Comparison of ENCODE assay signal across 8 cellular contexts in the genomic region with DNA sequence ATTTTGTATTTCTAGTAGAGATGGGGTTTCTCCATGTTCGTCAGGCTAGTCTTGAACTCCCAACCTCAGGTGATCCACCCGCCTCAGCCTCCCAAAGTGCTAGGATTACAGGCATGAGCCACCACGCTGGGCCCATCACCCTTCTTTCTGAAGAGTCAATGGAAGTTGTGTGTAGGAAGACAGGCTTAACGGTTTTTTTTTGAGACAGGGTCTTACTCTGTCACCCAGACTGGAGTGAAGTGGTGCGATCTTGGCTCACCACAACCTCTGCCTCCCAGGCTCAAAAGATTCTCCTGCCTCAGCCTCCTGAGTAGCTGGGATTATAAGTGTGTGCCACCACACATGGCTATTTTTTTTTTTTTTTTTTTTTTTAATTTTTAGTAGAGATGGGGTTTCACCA. TPM values are rescaled to one million over a fixed set of nuclear protein-coding genes. Genes with fewer than 3 reads are reported as not detected.
DNase-seq lines count a peak whose midpoint lies in the region; ATAC-seq and TF ChIP-seq lines count a peak whose summit lies in the region.
"Not testable (repeated sequence)": the region's sequence is repeated elsewhere in the genome, so short reads cannot be mapped to it uniquely, and the experiment has no call there.

No MANE protein-coding gene starts in this region.

- H2AFZ ChIP-seq in mammary epithelial cell (ENCODE audit: low read depth, low read length): not testable (repeated sequence)

- not testable (repeated sequence) for TF ChIP-seq POLR2A in sigmoid colon (IDR thresholded peaks at IDR 0.05)

- intact Hi-C loops in Caco-2 (cut with micrococcal nuclease; ENCODE audit: unreplicated experiment); mammary epithelial cell (cut with micrococcal nuclease); sigmoid colon (cut with DNase I); upper lobe of right lung (cut with DNase I): not testable (repeated sequence)

- ATAC-seq in activated CD8-positive, alpha-beta memory T cell treated with anti-CD3 and anti-CD28 coated beads, Interleukin-2, amount 10 ng/mL, durations not matched to agents 7 days and 5 days; upper lobe of right lung: not testable (repeated sequence)

- H3K27ac ChIP-seq in mammary epithelial cell (ENCODE audit: insufficient read depth, low read depth, low read length): peak overlapping the region; percentile 94
- H3K27ac ChIP-seq in sigmoid colon: peak overlapping the region; percentile 95 to 100 (median 98)
- H3K27ac ChIP-seq in upper lobe of right lung: peak overlapping the region; percentile 97

- TF ChIP-seq EP300 in sigmoid colon (IDR thresholded peaks at IDR 0.05): not testable (repeated sequence)

- H3K4me1 ChIP-seq in Caco-2: peaks cover 50% of the 10 kb centered on the region
- peaks cover 44% of the 10 kb centered on the region for H3K4me1 ChIP-seq in NT2/D1 (ENCODE audit: insufficient read depth, insufficient read length)
- H3K4me1 ChIP-seq in mammary epithelial cell (ENCODE audit: insufficient read depth, low read length): peaks cover 57% of the 10 kb centered on the region
- H3K4me1 ChIP-seq in sigmoid colon: peaks cover 0 to 79% (median 75%) of the 10 kb centered on the region in 4 donors
- H3K4me1 ChIP-seq in upper lobe of right lung: peaks cover 58% of the 10 kb centered on the region

- not testable (repeated sequence) for H3K36me3 ChIP-seq in Caco-2 (ENCODE audit: control insufficient read depth, insufficient read depth, low read length); mammary epithelial cell (ENCODE audit: insufficient read depth, low read length); sigmoid colon; upper lobe of right lung
- H3K36me3 ChIP-seq in NT2/D1 (ENCODE audit: insufficient read depth, insufficient read length, low read length): peaks cover 48% of the 10 kb centered on the region

- DNase-seq in Caco-2; NT2/D1 (ENCODE audit: low read depth, low spot score); activated CD8-positive, alpha-beta memory T cell treated with anti-CD3 and anti-CD28 coated beads, Interleukin-2, amount 10 ng/mL, durations not matched to agents 7 days and 5 days; mammary epithelial cell; fibroblast of the aortic adventitia (ENCODE audit: low read depth); mesothelial cell of epicardium (ENCODE audit: low spot score in 2 of 2, unreplicated experiment in 2 of 2); sigmoid colon; upper lobe of right lung: not testable (repeated sequence)

- peak overlapping the region; percentile 83 for H3K4me2 ChIP-seq in mammary epithelial cell (ENCODE audit: insufficient read depth, low read depth, low read length)

- peak overlapping the region; percentile 63 for H3K27ac Mint-ChIP-seq in Caco-2 (ENCODE audit: unreplicated experiment)
- not testable (repeated sequence) for H3K27ac Mint-ChIP-seq in activated CD8-positive, alpha-beta memory T cell treated with anti-CD3 and anti-CD28 coated beads, Interleukin-2, amount 10 ng/mL, durations not matched to agents 7 days and 5 days; mesothelial cell of epicardium

- peaks cover 12% of the 10 kb centered on the region for H3K36me3 Mint-ChIP-seq in Caco-2 (ENCODE audit: insufficient read depth, unreplicated experiment)
- H3K36me3 Mint-ChIP-seq in activated CD8-positive, alpha-beta memory T cell treated with anti-CD3 and anti-CD28 coated beads, Interleukin-2, amount 10 ng/mL, durations not matched to agents 7 days and 5 days; mesothelial cell of epicardium: not testable (repeated sequence)

- H3K27me3 Mint-ChIP-seq in Caco-2 (ENCODE audit: insufficient read depth, unreplicated experiment); mesothelial cell of epicardium (ENCODE audit: low read depth): not testable (repeated sequence)
- H3K27me3 Mint-ChIP-seq in activated CD8-positive, alpha-beta memory T cell treated with anti-CD3 and anti-CD28 coated beads, Interleukin-2, amount 10 ng/mL, durations not matched to agents 7 days and 5 days: peaks cover 31% of the 10 kb centered on the region

- not testable (repeated sequence) for H3K27me3 ChIP-seq in Caco-2 (replicated peaks; ENCODE audit: control insufficient read depth, insufficient read depth, low read length); NT2/D1 (ENCODE audit: insufficient read depth, insufficient read length); mammary epithelial cell (ENCODE audit: insufficient read depth, low read length); sigmoid colon; upper lobe of right lung

- dilution Hi-C loops in mammary epithelial cell (cut with HindIII; ENCODE audit: low sequenced_read_pairs): not testable (repeated sequence)

- in situ Hi-C loops in mammary epithelial cell (cut with MboI; ENCODE audit: low sequenced_read_pairs in 2 of 2): not testable (repeated sequence)

- CTCF ChIA-PET in Caco-2 (lab: Charles Lee): interaction anchor here (5.9 kb wide), 1 partner anchor 13 kb away, joined by 43 read pairs; no protein-coding TSS in a partner anchor
- CTCF ChIA-PET in activated CD8-positive, alpha-beta memory T cell treated with anti-CD3 and anti-CD28 coated beads, Interleukin-2, amount 10 ng/mL, durations not matched to agents 7 days and 5 days (lab: Charles Lee): interaction anchor here (7.3 to 25.5 kb wide), 2 partner anchors 11 to 22 kb away, joined by 127 to 979 read pairs; partner anchors contain the start of gene MEX3A
- CTCF ChIA-PET in mammary epithelial cell (lab: Charles Lee; ENCODE audit: low non-redundant PET): interaction anchor here (0.6 kb wide), 1 partner anchor 14 kb away, joined by 3 read pairs; no protein-coding TSS in a partner anchor

- not testable (repeated sequence) for H3K9me3 Mint-ChIP-seq in Caco-2 (ENCODE audit: unreplicated experiment); activated CD8-positive, alpha-beta memory T cell treated with anti-CD3 and anti-CD28 coated beads, Interleukin-2, amount 10 ng/mL, durations not matched to agents 7 days and 5 days (ENCODE audit: low read depth); mesothelial cell of epicardium

- not testable (repeated sequence) for H3K9me3 ChIP-seq in Caco-2; NT2/D1 (ENCODE audit: insufficient read depth, low read length); mammary epithelial cell (replicated peaks; ENCODE audit: insufficient read depth, low read length); sigmoid colon; upper lobe of right lung

- not testable (repeated sequence) for H4K20me1 ChIP-seq in mammary epithelial cell (ENCODE audit: insufficient read depth, low read length)

- POLR2A ChIA-PET in Caco-2 (lab: Charles Lee): not testable (repeated sequence)

- not testable (repeated sequence) for TF ChIP-seq CTCF in Caco-2 (IDR thresholded peaks at IDR 0.05; ENCODE audit: insufficient read depth in 1 of 2, low read depth in 1 of 2, low read length in 1 of 2, severe bottlenecking in 1 of 2, unreplicated experiment in 1 of 2); mammary epithelial cell (conservative IDR thresholded peaks at IDR 0.05 in 1 of 2, IDR thresholded peaks at IDR 0.05 in 1 of 2; ENCODE audit: extremely low read depth in 1 of 2, insufficient read depth in 1 of 2, low read depth in 1 of 2, low read length in 2 of 2); fibroblast of the aortic adventitia (IDR thresholded peaks at IDR 0.05; ENCODE audit: insufficient read depth, low read length); mesothelial cell of epicardium (IDR thresholded peaks at IDR 0.05; ENCODE audit: unreplicated experiment); sigmoid colon (IDR thresholded peaks at IDR 0.05); upper lobe of right lung (IDR thresholded peaks at IDR 0.05)

- H3K9ac ChIP-seq in NT2/D1 (ENCODE audit: insufficient read length, low read depth): not testable (repeated sequence)
- H3K9ac ChIP-seq in mammary epithelial cell (ENCODE audit: insufficient read depth, low read length): peak overlapping the region; percentile 99

- H3K79me2 ChIP-seq in mammary epithelial cell (ENCODE audit: insufficient read depth, low read length): peaks cover 71% of the 10 kb centered on the region

- BruUV-seq in Caco-2 (replicated peaks; lab: Mats Ljungman, UMichigan): not testable (repeated sequence)
- TSS peak; percentile 2 for BruUV-seq in mammary epithelial cell (replicated peaks; lab: Mats Ljungman, UMichigan)

- H3K4me3 Mint-ChIP-seq in Caco-2 (ENCODE audit: unreplicated experiment) (peak overlapping the region; percentile 95), mesothelial cell of epicardium (peak overlapping the region; percentile 86)
- H3K4me3 Mint-ChIP-seq in activated CD8-positive, alpha-beta memory T cell treated with anti-CD3 and anti-CD28 coated beads, Interleukin-2, amount 10 ng/mL, durations not matched to agents 7 days and 5 days: peak overlapping the region; percentile 83

- WGBS in mammary epithelial cell (ENCODE audit: low coverage, missing lambda C conversion rate): 0% methylated on average over 3 of the region's 5 CpGs
- 45 to 72% methylated on average over 5 of the region's 5 CpGs for WGBS in sigmoid colon, 2 donors

- H3K4me1 Mint-ChIP-seq in Caco-2 (ENCODE audit: low read depth, unreplicated experiment): peaks cover 26% of the 10 kb centered on the region
- H3K4me1 Mint-ChIP-seq in activated CD8-positive, alpha-beta memory T cell treated with anti-CD3 and anti-CD28 coated beads, Interleukin-2, amount 10 ng/mL, durations not matched to agents 7 days and 5 days: peaks cover 37% of the 10 kb centered on the region
- peaks cover 49% of the 10 kb centered on the region for H3K4me1 Mint-ChIP-seq in mesothelial cell of epicardium

- H3K4me3 ChIP-seq in Caco-2 (ENCODE audit: low read depth, low read length): not testable (repeated sequence)
- H3K4me3 ChIP-seq in NT2/D1 (ENCODE audit: insufficient read length, low read depth) (peak overlapping the region; percentile 96), mammary epithelial cell (replicated peaks in 1 of 3; ENCODE audit: insufficient read depth in 1 of 3, low read depth in 2 of 3, low read length in 3 of 3) (peak overlapping the region; percentile 72 to 99 (median 97)), fibroblast of the aortic adventitia (ENCODE audit: low read depth, low read length) (peak overlapping the region; percentile 99), sigmoid colon (peak overlapping the region; percentile 81 to 99 (median 90)), upper lobe of right lung (peak overlapping the region; percentile 93)

RNA-seq across cellular contexts. Expression of gene LMNA, which starts 2.2 kb away (rescaled TPM):
- total RNA-seq in Caco-2 (2022): 112 and 113 TPM in 2 replicates
- 10 to 100 TPM; 37.3 to 41.9 TPM for total RNA-seq in activated CD8-positive, alpha-beta memory T cell treated with anti-CD3 and anti-CD28 coated beads, Interleukin-2, amount 10 ng/mL, durations not matched to agents 7 days and 5 days
- 100 to 1,000 TPM; 389 to 797 TPM for total RNA-seq in mammary epithelial cell
- 759 TPM for polyA plus RNA-seq in mammary epithelial cell
- 852 TPM for polyA minus RNA-seq in mammary epithelial cell
- total RNA-seq in fibroblast of the aortic adventitia (ENCODE audit: low replicate concordance): 502 and 1,039 TPM in 2 replicates
- total RNA-seq in mesothelial cell of epicardium: 91.7 to 96.9 TPM (median 92.4 TPM) in 3 replicates
- total RNA-seq in sigmoid colon: 100 to 1,000 TPM; 129 to 241 (median 196) TPM
- polyA plus RNA-seq in sigmoid colon: 100 to 1,000 TPM; 108 to 229 (median 142) TPM
- total RNA-seq in upper lobe of right lung: 235 TPM

RNA-seq across cellular contexts. Expression of gene MEX3A, which starts 34.5 kb away (rescaled TPM):
- total RNA-seq in Caco-2 (2022) (8.9 and 12.2 TPM in 2 replicates), mammary epithelial cell (1 to 10 TPM; 1.9 to 2.5 TPM), fibroblast of the aortic adventitia (ENCODE audit: low replicate concordance) (0.90 TPM in 2 replicates), mesothelial cell of epicardium (107 to 112 TPM (median 112 TPM) in 3 replicates), sigmoid colon (under 1 TPM; 0.27 to 0.36 (median 0.30) TPM), upper lobe of right lung (0.52 TPM)
- total RNA-seq in activated CD8-positive, alpha-beta memory T cell treated with anti-CD3 and anti-CD28 coated beads, Interleukin-2, amount 10 ng/mL, durations not matched to agents 7 days and 5 days: under 1 TPM; 0.06 to 0.56 TPM
- polyA plus RNA-seq in mammary epithelial cell (1.3 TPM), sigmoid colon (1 to 10 TPM in 1 of 3 donors, under 1 TPM in 2; 0.23 to 1.5 (median 0.60) TPM)
- polyA minus RNA-seq in mammary epithelial cell: 1.2 TPM

RNA-seq across cellular contexts. Expression of gene SEMA4A, which starts 36.7 kb away (rescaled TPM):
- total RNA-seq in Caco-2 (2022): 0.52 and 1.3 TPM in 2 replicates
- total RNA-seq in activated CD8-positive, alpha-beta memory T cell treated with anti-CD3 and anti-CD28 coated beads, Interleukin-2, amount 10 ng/mL, durations not matched to agents 7 days and 5 days: 10 to 100 TPM; 14.5 to 30.6 TPM
- total RNA-seq in mammary epithelial cell: 10 to 100 TPM in 1 of 2 donors, 1 to 10 TPM in 1; 3.5 to 10.6 TPM
- 6.7 TPM for polyA plus RNA-seq in mammary epithelial cell
- 13.4 TPM for polyA minus RNA-seq in mammary epithelial cell
- total RNA-seq in fibroblast of the aortic adventitia (ENCODE audit: low replicate concordance): 1.4 and 3.2 TPM in 2 replicates
- total RNA-seq in mesothelial cell of epicardium: 18.7 to 21.0 TPM (median 19.8 TPM) in 3 replicates
- 1 to 10 TPM; 1.6 to 2.9 (median 1.8) TPM for total RNA-seq in sigmoid colon
- 1 to 10 TPM; 1.4 to 6.3 (median 1.8) TPM for polyA plus RNA-seq in sigmoid colon
- 30.7 TPM for total RNA-seq in upper lobe of right lung

RNA-seq across cellular contexts. Expression of gene RAB25, which starts 55.8 kb away (rescaled TPM):
- total RNA-seq in Caco-2 (2022) (138 and 141 TPM in 2 replicates), mammary epithelial cell (10 to 100 TPM; 24.0 to 44.4 TPM), fibroblast of the aortic adventitia (ENCODE audit: low replicate concordance) (not detected in 2 replicates), mesothelial cell of epicardium (51.1 to 52.6 TPM (median 51.2 TPM) in 3 replicates), sigmoid colon (not detected), upper lobe of right lung (62.0 TPM)
- total RNA-seq in activated CD8-positive, alpha-beta memory T cell treated with anti-CD3 and anti-CD28 coated beads, Interleukin-2, amount 10 ng/mL, durations not matched to agents 7 days and 5 days: not detected
- polyA plus RNA-seq in mammary epithelial cell (131 TPM), sigmoid colon (100 to 1,000 TPM; 187 to 237 (median 201) TPM)
- polyA minus RNA-seq in mammary epithelial cell: 110 TPM
